ENCODE assay signal across 8 cellular contexts in the genomic region with DNA sequence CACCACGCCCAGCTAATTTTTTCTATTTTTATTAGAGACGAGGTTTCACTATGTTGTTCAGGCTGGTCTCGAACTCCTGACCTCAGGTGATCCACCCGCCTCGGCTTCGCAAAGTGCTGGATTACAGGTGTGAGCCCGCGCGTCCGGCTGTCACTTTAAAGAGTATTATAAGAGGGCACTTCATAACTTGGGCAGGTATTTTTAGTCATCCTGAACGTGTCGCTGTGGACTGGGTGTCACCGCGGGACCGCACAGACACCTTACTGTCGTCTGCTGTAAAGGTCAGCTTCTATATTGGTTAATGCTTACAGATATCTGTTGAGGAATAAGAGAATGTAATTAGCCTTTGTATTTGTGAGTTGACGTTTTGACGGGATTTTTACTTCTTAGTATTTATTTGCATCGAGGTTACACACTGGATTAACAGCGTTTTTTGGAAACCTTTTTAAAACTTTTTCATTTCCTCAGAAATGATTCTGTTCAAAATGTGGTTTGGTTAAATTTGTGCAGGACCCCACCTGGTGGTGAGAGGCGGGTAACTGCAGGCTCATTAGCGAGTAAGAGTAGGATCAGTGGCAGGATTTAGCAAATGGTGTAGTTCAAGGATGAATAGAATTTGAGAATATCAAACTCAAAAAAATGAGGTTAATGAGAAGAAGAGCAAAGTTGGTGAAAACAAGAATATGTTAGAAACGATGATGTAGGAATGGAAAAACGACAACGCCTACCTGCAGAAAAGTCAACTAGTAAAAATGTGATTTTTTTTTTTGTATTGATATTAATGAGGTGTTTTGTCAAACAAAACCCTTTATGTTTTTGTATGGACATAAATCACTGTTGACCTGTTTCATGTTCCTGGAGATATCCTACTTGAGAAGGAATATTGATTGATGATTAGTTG. TPM values are rescaled to one million over a fixed set of nuclear protein-coding genes. Genes with fewer than 3 reads are reported as not detected.
DNase-seq lines count a peak whose midpoint lies in the region; ATAC-seq and TF ChIP-seq lines count a peak whose summit lies in the region.

No MANE protein-coding gene starts in this region.

- peaks cover 46% of the 10 kb centered on the region for H4K20me1 ChIP-seq in DOHH2 (ENCODE audit: control insufficient read depth, insufficient read depth, low read depth, low read length)

- H3K9me3 ChIP-seq in DOHH2 (ENCODE audit: control insufficient read depth, insufficient read depth, low read length) = no peaks in the 10 kb centered on the region

- H3K4me1 ChIP-seq in DOHH2 (ENCODE audit: control insufficient read depth, low read length) = peaks cover 73% of the 10 kb centered on the region

- no peaks in the 10 kb centered on the region for H3K27me3 ChIP-seq in DOHH2 (ENCODE audit: control insufficient read depth, low read length)

- peak; percentile 99 for TF ChIP-seq CTCF in DOHH2 (IDR thresholded peaks at IDR 0.05; ENCODE audit: low read depth, low read length, poor library complexity, severe bottlenecking)

- H3K79me2 ChIP-seq in DOHH2 (ENCODE audit: control insufficient read depth, low read length) = peaks cover 86% of the 10 kb centered on the region

- peak overlapping the region; percentile 87 for H3K4me2 ChIP-seq in DOHH2 (ENCODE audit: low read length)

- no peaks in the 10 kb centered on the region for H3K9me2 ChIP-seq in DOHH2 (replicated peaks; ENCODE audit: control insufficient read depth, low read length)

- H3K36me3 ChIP-seq in DOHH2 (ENCODE audit: control insufficient read depth, low read length) = peaks cover 49% of the 10 kb centered on the region

- peak overlapping the region; percentile 72 for H3K27ac ChIP-seq in DOHH2 (ENCODE audit: low read depth, low read length)
- H3K27ac ChIP-seq in epithelial cell of prostate = peak overlapping the region; percentile 92

- DNase-seq in NCI-H82 treated with DMSO at 0.1 percent for 48 hours (lab: John Stamatoyannopoulos, UW; ENCODE audit: unreplicated experiment) = peak; percentile 44
- DNase-seq in activated T-cell treated with anti-CD3 and anti-CD28 coated beads for 24 hours (ENCODE audit: low read depth) = peak; percentile 57
- DNase-seq in epithelial cell of prostate (ENCODE audit: low read depth, low spot score) = no peak
- DNase-seq in myocyte (ENCODE audit: low read depth) = peak; percentile 87
- DNase-seq in stimulated activated naive CD4-positive, alpha-beta T cell treated with Interleukin-2 at 50 U/mL for 16 hours (lab: John Stamatoyannopoulos, UW) = peak; percentile 59

- ATAC-seq in HG02884 (IDR thresholded peaks at IDR 0.05; ENCODE audit: unreplicated experiment) (peak; percentile 26), HG03565 (IDR thresholded peaks at IDR 0.05; ENCODE audit: unreplicated experiment) (no peak)

- peaks cover 18% of the 10 kb centered on the region for H3F3A ChIP-seq in DOHH2 (ENCODE audit: control insufficient read depth, insufficient read depth)

- H3K4me3 ChIP-seq in DOHH2 (ENCODE audit: low read length) = peak overlapping the region; percentile 95

RNA-seq across cellular contexts. Expression of a gene that starts 3.2 kb away (rescaled TPM):
- total RNA-seq in myocyte = 247 and 261 TPM in 2 replicates
- 200 TPM for polyA plus RNA-seq in myocyte (2012)
